ENCODE assay signal across 37 cellular contexts in the genomic region with DNA sequence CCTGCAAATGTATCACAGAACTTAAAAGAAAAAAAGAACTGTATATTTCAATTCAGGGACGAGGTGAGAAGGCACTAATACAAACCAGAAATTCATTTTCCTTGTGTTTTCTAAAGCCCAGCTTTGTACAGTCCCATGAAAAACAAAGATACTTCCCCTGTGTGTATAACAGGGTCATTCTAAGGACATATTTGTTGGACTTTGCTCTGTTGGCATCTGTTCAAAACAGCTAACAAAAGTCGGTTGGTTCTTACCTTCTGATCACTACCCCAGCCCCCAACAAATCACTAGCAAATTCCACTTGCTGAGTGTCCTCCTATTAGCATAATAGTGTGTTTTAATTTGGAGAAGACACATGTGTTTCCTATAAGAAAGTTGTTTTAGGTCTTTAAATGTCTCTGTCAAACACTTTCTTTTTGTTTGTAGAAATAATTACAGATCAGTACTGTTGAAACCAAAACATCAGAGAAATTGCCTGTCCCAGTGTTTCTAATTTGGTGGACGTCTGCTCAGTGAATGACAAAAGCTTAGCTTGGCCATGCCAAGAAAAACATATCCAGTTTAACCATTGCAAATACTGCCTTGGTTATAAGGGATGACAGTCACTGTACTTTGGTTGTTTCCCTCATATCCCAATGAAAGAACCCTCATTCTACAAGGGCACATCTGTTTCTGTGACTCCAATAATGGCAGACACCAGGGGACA.
A peak's percentile ranks its signal among the peaks of the same experiment; 100 is the strongest.
DNase-seq lines count a peak whose midpoint lies in the region; ATAC-seq, FAIRE-seq and TF ChIP-seq lines count a peak whose summit lies in the region.
"Had no signal": no experiment of that assay in that cellular context is flagged by ENCODE, and none has a peak within 500 bp of the region (broad histone marks: within the 10 kb centered on the region; RNA-seq: fewer than 3 reads in every experiment).

No MANE protein-coding gene starts in this region.

- H2AFZ ChIP-seq in SK-N-SH (ENCODE audit: low read depth): no peak overlapping the region
- H2AFZ ChIP-seq: GM23338 had no signal

- H3K4me2 ChIP-seq in SK-N-SH: no peak overlapping the region
- H3K4me2 ChIP-seq: GM23338, KMS-11 had no signal

- TF ChIP-seq CTCF in SK-N-SH (IDR thresholded peaks at IDR 0.05): no peak

- no peak for TF ChIP-seq RAD21 in SK-N-SH (IDR thresholded peaks at IDR 0.05; ENCODE audit: low read length)

- H3K79me2 ChIP-seq in SK-N-SH (ENCODE audit: insufficient read depth): no peaks in the 10 kb centered on the region

- H4K20me1 ChIP-seq in SK-N-SH (ENCODE audit: insufficient read depth): no peaks in the 10 kb centered on the region

- no peak for DNase-seq in SK-N-SH
- DNase-seq in left kidney (ENCODE audit: low read depth, low spot score): peak; percentile 24
- no peak for DNase-seq in sciatic nerve (ENCODE audit: low spot score)
- DNase-seq in Ammon's horn (ENCODE audit: low spot score): no peak
- DNase-seq in NCI-H2196 treated with DMSO at 0.1 percent for 48 hours (lab: John Stamatoyannopoulos, UW; ENCODE audit: unreplicated experiment): no peak
- DNase-seq: activated CD4-positive, alpha-beta T cell treated with anti-CD3 and anti-CD28 coated beads, Interleukin-2, amount 50 U/mL, for 4 hours; activated CD8-positive, alpha-beta memory T cell treated with anti-CD3 and anti-CD28 coated beads, Interleukin-2, amount 10 ng/mL, durations not matched to agents 7 days and 5 days; activated gamma-delta T cell treated with Interleukin-2 at 50 U/mL for 16 hours; activated naive CD8-positive, alpha-beta T cell treated with anti-CD3 and anti-CD28 coated beads, Interleukin-2, amount 10 ng/mL, durations not matched to agents 7 days and 5 days; activated T-cell treated with anti-CD3 and anti-CD28 coated beads, Interleukin-2, amount 50 U/mL, for 4 hours; AML-193; CD4-positive, alpha-beta T cell; colonic mucosa; effector CD8-positive, alpha-beta T cell; foreskin keratinocyte; head of caudate nucleus; HFFc6; MG63; NCI-H1417; NCI-H2029; NCI-H345; NCI-H748 treated with DMSO at 0.1 percent for 48 hours; OCI-M1; stimulated activated CD4-positive, alpha-beta T cell treated with anti-CD3 and anti-CD28 coated beads, Interleukin-4, amount 100 ng/mL, for 1 hour; T-helper 2 cell; tibial artery had no signal

- no peak overlapping the region for H3K4me3 ChIP-seq in SK-N-SH (ENCODE audit: low read depth in 2 of 2, low read length in 1 of 2)
- H3K4me3 ChIP-seq: ascending aorta, cardiac muscle cell, colonic mucosa, GM23338, MG63, tibial artery, vagina had no signal

- no peaks in the 10 kb centered on the region for H3F3A ChIP-seq in SK-N-SH (replicated peaks; ENCODE audit: insufficient read depth)

- POLR2A ChIA-PET in SK-N-SH (lab: Yijun Ruan, JAX): no interaction called here

- H3K27me3 ChIP-seq in SK-N-SH (ENCODE audit: insufficient read depth): no peaks in the 10 kb centered on the region
- H3K27me3 ChIP-seq: ascending aorta, colonic mucosa, foreskin keratinocyte, MG63, tibial artery, vagina had no signal

- H3K36me3 ChIP-seq in SK-N-SH (replicated peaks in 1 of 2; ENCODE audit: control insufficient read depth in 1 of 2, insufficient read depth in 2 of 2, low read length in 1 of 2): no peaks in the 10 kb centered on the region
- H3K36me3 ChIP-seq: ascending aorta, cardiac muscle cell, colonic mucosa, MG63, tibial artery, vagina had no signal

- H3K27ac ChIP-seq in SK-N-SH (ENCODE audit: low read depth in 2 of 2, low read length in 1 of 2): no peak overlapping the region
- H3K27ac ChIP-seq: ascending aorta, cardiac muscle cell, colonic mucosa, foreskin keratinocyte, KMS-11, RWPE1, tibial artery, vagina had no signal

- WGBS in SK-N-SH (ENCODE audit: low lambda C conversion rate): 0% methylated on average over 3 of the region's 3 CpGs

- H3K9me3 ChIP-seq in SK-N-SH: no peaks in the 10 kb centered on the region
- H3K9me3 ChIP-seq: ascending aorta, colonic mucosa, MG63, tibial artery, vagina had no signal

- H3K9me2 ChIP-seq in SK-N-SH: no peaks in the 10 kb centered on the region

- no peak for TF ChIP-seq EP300 in SK-N-SH (IDR thresholded peaks at IDR 0.05; ENCODE audit: borderline replicate concordance in 1 of 2, low read depth in 1 of 2, low read length in 1 of 2)

- ATAC-seq in SK-N-SH treated with all-trans-retinoic acid at 6 μM for 48 hours: no peak
- ATAC-seq in sciatic nerve: peak; percentile 58
- no peak for ATAC-seq in GM18519 (IDR thresholded peaks at IDR 0.05; ENCODE audit: low FRiP score, unreplicated experiment)
- ATAC-seq: activated CD4-positive, CD25-positive, alpha-beta regulatory T cell treated with anti-CD3 and anti-CD28 coated beads, Interleukin-2, amount 50 U/mL, for 24 hours; activated CD8-positive, alpha-beta memory T cell treated with anti-CD3 and anti-CD28 coated beads, Interleukin-2, amount 10 ng/mL, durations not matched to agents 7 days and 5 days; activated T-cell treated with anti-CD3 and anti-CD28 coated beads, Interleukin-2, amount 50 U/mL, for 4 hours; foreskin keratinocyte; GM23338 had no signal

- no peak overlapping the region for H3K9ac ChIP-seq in SK-N-SH
- H3K9ac ChIP-seq: KMS-11 had no signal

- peak; percentile 94 for FAIRE-seq in endometrium (lab: Jason Lieb, UNC)
- FAIRE-seq: HTR-8/SVneo had no signal

- H3K4me1 ChIP-seq in SK-N-SH (ENCODE audit: control insufficient read depth in 1 of 2, insufficient read depth in 2 of 2, low read depth in 1 of 2, low read length in 1 of 2): no peaks in the 10 kb centered on the region
- H3K4me1 ChIP-seq: colonic mucosa, foreskin keratinocyte had no signal

- intact Hi-C loops in sciatic nerve (cut with DNase I): no loop called here

- CTCF ChIA-PET in SK-N-SH (lab: Yijun Ruan, JAX): interaction anchor here (0.6 to 1.7 kb wide), 4 partner anchors 30 to 876 kb away, joined by 3 to 5 read pairs (median 3); partner anchors contain the start of gene LSM11

TF ChIP-seq in SK-N-SH treated with all-trans-retinoic acid at 6 μM for 48 hours, 23 proteins besides CTCF, POLR2A, EP300 and RAD21:
- TF ChIP-seq TSHZ2 (CRISPR knock-in tag; IDR thresholded peaks at IDR 0.05): no peak
- TF ChIP-seq ISL1 (CRISPR knock-in tag; IDR thresholded peaks at IDR 0.05): no peak
- no peak for TF ChIP-seq GLIS3 (CRISPR knock-in tag; IDR thresholded peaks at IDR 0.05)
- 0 out of 2 replicates have a peak, but pooled peaks have one; percentile 17 for TF ChIP-seq TCF4 (CRISPR knock-in tag; IDR thresholded peaks at IDR 0.05; ENCODE audit: borderline replicate concordance)
- TF ChIP-seq ZC3H10 (CRISPR knock-in tag; IDR thresholded peaks at IDR 0.05): no peak
- TF ChIP-seq PPARA (CRISPR knock-in tag; IDR thresholded peaks at IDR 0.05; ENCODE audit: borderline replicate concordance): no peak

TF ChIP-seq in SK-N-SH, 30 proteins besides CTCF, POLR2A, EP300 and RAD21:
- TF ChIP-seq TAF1 (IDR thresholded peaks at IDR 0.05; ENCODE audit: borderline replicate concordance, low read depth, low read length) (no peak), SMC3 (IDR thresholded peaks at IDR 0.05; ENCODE audit: low read depth, low read length) (no peak), NFIC (IDR thresholded peaks at IDR 0.05; ENCODE audit: borderline replicate concordance) (no peak), RXRA (IDR thresholded peaks at IDR 0.05; ENCODE audit: borderline replicate concordance, low read depth) (no peak), REST (IDR thresholded peaks at IDR 0.05; ENCODE audit: low read depth, low read length) (no peak)
